22 cellular contexts compared by ENCODE assay signal in genomic region chr2:146964494-146964893, GRCh38.
"Had no signal": no experiment of that assay in that cellular context is flagged by ENCODE, and none has a peak within 500 bp of the region (broad histone marks: within the 10 kb centered on the region; RNA-seq: fewer than 3 reads in every experiment).

No MANE protein-coding gene starts in this region.

- H3K36me3 ChIP-seq: cardiac muscle cell, MG63 had no signal

- ATAC-seq: activated CD8-positive, alpha-beta memory T cell treated with anti-CD3 and anti-CD28 coated beads, Interleukin-2, amount 10 ng/mL, durations not matched to agents 7 days and 5 days; PC-3; T-cell had no signal

- H3K27me3 ChIP-seq: cardiac muscle cell, MG63 had no signal

- DNase-seq: activated B cell treated with CpG ODN at 0.5 μM for 24 hours; activated CD4-positive, alpha-beta T cell treated with anti-CD3 and anti-CD28 coated beads for 1 hour; activated CD4-positive, alpha-beta T cell treated with anti-CD3 and anti-CD28 coated beads, Interleukin-2, amount 10 ng/mL, durations not matched to agents 24 days and 14 days; activated CD4-positive, alpha-beta T cell treated with anti-CD3 and anti-CD28 coated beads, Interleukin-2, amount 50 U/mL, for 48 hours; activated CD8-positive, alpha-beta memory T cell treated with anti-CD3 and anti-CD28 coated beads, Interleukin-2, amount 10 ng/mL, durations not matched to agents 7 days and 5 days; activated effector memory CD4-positive, alpha-beta T cell treated with Interleukin-2 at 50 U/mL for 16 hours; activated naive CD4-positive, alpha-beta T cell; activated T-cell treated with anti-CD3 and anti-CD28 coated beads, Interleukin-2, amount 50 U/mL, for 24 hours; aorta; MG63; NCI-H1105; NCI-H1436; NCI-H1694 treated with DMSO at 0.1 percent for 48 hours; NCI-H2029 treated with DMSO at 0.1 percent for 48 hours; NCI-H446; NCI-H524; PC-3; SHP77 treated with DMSO at 0.1 percent for 48 hours; T-cell; T-helper 2 cell; T1000 had no signal

- H3K9me3 ChIP-seq: MG63 had no signal

- H3K4me3 ChIP-seq: cardiac muscle cell, MG63 had no signal

- H3K27ac ChIP-seq: cardiac muscle cell had no signal
